In the genomic region with DNA sequence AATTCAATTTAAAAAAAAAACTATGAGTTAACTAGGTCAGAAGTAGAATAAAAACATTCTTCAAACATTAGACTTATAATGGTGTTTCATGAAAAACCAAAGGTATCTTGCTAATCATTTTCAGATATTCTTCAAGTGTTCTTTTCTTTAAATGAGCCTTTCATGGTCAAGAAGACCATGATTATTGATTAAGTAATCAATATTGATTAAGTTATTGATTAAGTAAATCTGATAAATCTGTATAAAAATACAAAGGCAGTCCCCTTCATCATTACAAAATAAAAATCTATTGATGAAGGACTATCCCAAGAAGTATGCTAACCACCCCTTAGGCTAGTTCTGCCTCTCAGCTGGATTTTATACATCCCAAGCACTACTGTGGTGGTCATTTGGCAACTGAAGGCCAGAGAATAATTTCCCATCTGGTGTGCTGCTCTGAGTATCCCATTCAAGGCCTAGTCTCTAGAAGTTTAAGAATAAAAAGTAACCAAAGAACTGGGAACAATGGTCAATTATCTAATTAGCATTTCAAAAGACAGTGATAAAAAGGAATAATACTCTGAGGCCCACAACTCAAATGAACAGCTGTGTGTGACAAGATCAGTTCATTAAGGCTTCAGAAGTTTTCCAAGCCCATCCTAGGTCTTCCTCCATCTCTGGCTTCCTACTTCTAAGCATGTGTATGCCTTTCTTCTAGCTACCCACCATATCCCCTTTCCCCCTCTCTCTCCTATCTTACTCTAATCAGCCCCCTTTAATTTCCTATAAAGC, we compare ENCODE assay signal across 24 cellular contexts.
"Had no signal": no experiment of that assay in that cellular context is flagged by ENCODE, and none has a peak within 500 bp of the region (broad histone marks: within the 10 kb centered on the region; RNA-seq: fewer than 3 reads in every experiment).

No MANE protein-coding gene starts in this region.

- H3K4me1 Mint-ChIP-seq: activated CD4-positive, alpha-beta T cell treated with anti-CD3 and anti-CD28 coated beads for 36 hours; activated T-helper 17 cell treated with anti-CD3 and anti-CD28 coated beads, Interleukin-2, amount 50 U/mL, for 72 hours; naive thymus-derived CD8-positive, alpha-beta T cell; stimulated activated naive CD8-positive, alpha-beta T cell treated with anti-CD3 and anti-CD28 coated beads, Interleukin-15, amount 100 ng/mL, for 72 hours; T-cell had no signal

- H3K4me3 ChIP-seq: left lung, tibial artery had no signal

- H3K4me3 Mint-ChIP-seq: activated CD4-positive, alpha-beta T cell treated with anti-CD3 and anti-CD28 coated beads for 36 hours; activated T-cell treated with anti-CD3 and anti-CD28 coated beads, Interleukin-2, amount 50 U/mL, for 24 hours; activated T-helper 17 cell treated with anti-CD3 and anti-CD28 coated beads, Interleukin-2, amount 50 U/mL, for 72 hours; dendritic cell treated with granulocyte-macrophage colony-stimulating factor and Interleukin-4, amounts not matched to agents 40 ng/mL and 50 ng/mL, for 4 days; naive thymus-derived CD8-positive, alpha-beta T cell; stimulated activated naive CD8-positive, alpha-beta T cell treated with anti-CD3 and anti-CD28 coated beads, Interleukin-15, amount 100 ng/mL, for 72 hours; T-cell had no signal

- H3K27me3 ChIP-seq: brain microvascular endothelial cell, left lung, tibial artery had no signal

- H3K27me3 Mint-ChIP-seq: activated CD4-positive, alpha-beta T cell treated with anti-CD3 and anti-CD28 coated beads for 36 hours; activated T-cell treated with anti-CD3 and anti-CD28 coated beads, Interleukin-2, amount 50 U/mL, for 24 hours; activated T-helper 17 cell treated with anti-CD3 and anti-CD28 coated beads, Interleukin-2, amount 50 U/mL, for 72 hours; dendritic cell treated with granulocyte-macrophage colony-stimulating factor and Interleukin-4, amounts not matched to agents 40 ng/mL and 50 ng/mL, for 4 days; stimulated activated naive CD8-positive, alpha-beta T cell treated with anti-CD3 and anti-CD28 coated beads, Interleukin-15, amount 100 ng/mL, for 72 hours; T-cell had no signal

- H3K36me3 ChIP-seq: brain microvascular endothelial cell, left lung, tibial artery had no signal

- H3K4me1 ChIP-seq: left lung, tibial artery had no signal

- H3K27ac Mint-ChIP-seq: activated CD4-positive, alpha-beta T cell treated with anti-CD3 and anti-CD28 coated beads for 36 hours; activated naive CD4-positive, alpha-beta T cell treated with anti-CD3 and anti-CD28 coated beads, Interleukin-2, amount 50 U/mL, for 72 hours; activated T-cell treated with anti-CD3 and anti-CD28 coated beads, Interleukin-2, amount 50 U/mL, for 24 hours; activated T-helper 17 cell treated with anti-CD3 and anti-CD28 coated beads, Interleukin-2, amount 50 U/mL, for 72 hours; dendritic cell treated with granulocyte-macrophage colony-stimulating factor and Interleukin-4, amounts not matched to agents 40 ng/mL and 50 ng/mL, for 4 days; stimulated activated naive CD8-positive, alpha-beta T cell treated with anti-CD3 and anti-CD28 coated beads, Interleukin-15, amount 100 ng/mL, for 72 hours; T-cell had no signal

- H3K9me3 Mint-ChIP-seq: activated naive CD4-positive, alpha-beta T cell treated with anti-CD3 and anti-CD28 coated beads, Interleukin-2, amount 50 U/mL, for 72 hours; activated T-cell treated with anti-CD3 and anti-CD28 coated beads, Interleukin-2, amount 50 U/mL, for 24 hours; activated T-helper 17 cell treated with anti-CD3 and anti-CD28 coated beads, Interleukin-2, amount 50 U/mL, for 72 hours; dendritic cell treated with granulocyte-macrophage colony-stimulating factor and Interleukin-4, amounts not matched to agents 40 ng/mL and 50 ng/mL, for 4 days; stimulated activated naive CD8-positive, alpha-beta T cell treated with anti-CD3 and anti-CD28 coated beads, Interleukin-15, amount 100 ng/mL, for 72 hours; T-cell had no signal

- H3K36me3 Mint-ChIP-seq: activated naive CD4-positive, alpha-beta T cell treated with anti-CD3 and anti-CD28 coated beads, Interleukin-2, amount 50 U/mL, for 72 hours; naive thymus-derived CD8-positive, alpha-beta T cell; T-cell had no signal

- FAIRE-seq: endothelial cell of umbilical vein had no signal

- ATAC-seq: activated CD4-positive, alpha-beta T cell treated with anti-CD3 and anti-CD28 coated beads for 36 hours; activated naive CD4-positive, alpha-beta T cell treated with anti-CD3 and anti-CD28 coated beads, Interleukin-2, amount 50 U/mL, for 72 hours; activated T-helper 17 cell treated with anti-CD3 and anti-CD28 coated beads, Interleukin-2, amount 50 U/mL, for 72 hours; esophagus mucosa; left lung; naive thymus-derived CD8-positive, alpha-beta T cell; right cardiac atrium; stimulated activated naive CD8-positive, alpha-beta T cell treated with anti-CD3 and anti-CD28 coated beads, Interleukin-15, amount 100 ng/mL, for 72 hours; T-cell had no signal

- H3K27ac ChIP-seq: brain microvascular endothelial cell, left lung, tibial artery had no signal

- DNase-seq: activated CD4-positive, alpha-beta T cell treated with anti-CD3 and anti-CD28 coated beads for 36 hours; activated CD4-positive, alpha-beta T cell treated with anti-CD3 and anti-CD28 coated beads, Interleukin-2, amount 50 U/mL, for 4 hours; activated CD8-positive, alpha-beta memory T cell treated with anti-CD3 and anti-CD28 coated beads for 24 hours; activated CD8-positive, alpha-beta memory T cell treated with anti-CD3 and anti-CD28 coated beads, Interleukin-2, amount 50 U/mL, for 4 hours; activated T-cell treated with anti-CD3 and anti-CD28 coated beads, Interleukin-2, amount 50 U/mL, for 24 hours; aorta; brain microvascular endothelial cell; caudate nucleus; effector CD8-positive, alpha-beta T cell; foreskin melanocyte; head of caudate nucleus; left lung; naive thymus-derived CD8-positive, alpha-beta T cell; right cardiac atrium; stimulated activated CD4-positive, alpha-beta T cell treated with anti-CD3 and anti-CD28 coated beads, Interleukin-12 subunit alpha, Interleukin-12 subunit beta, amount 100 ng/mL, for 4 hours; stimulated activated CD4-positive, alpha-beta T cell treated with anti-CD3 and anti-CD28 coated beads, Interleukin-4, amount 100 ng/mL, for 4 hours; stimulated activated naive CD8-positive, alpha-beta T cell treated with anti-CD3 and anti-CD28 coated beads, Interleukin-15, amount 100 ng/mL, for 72 hours; T-cell; tibial artery had no signal

- H3K9me3 ChIP-seq: left lung, tibial artery had no signal
